ENCODE assay signal across 28 cellular contexts in the genomic region with DNA sequence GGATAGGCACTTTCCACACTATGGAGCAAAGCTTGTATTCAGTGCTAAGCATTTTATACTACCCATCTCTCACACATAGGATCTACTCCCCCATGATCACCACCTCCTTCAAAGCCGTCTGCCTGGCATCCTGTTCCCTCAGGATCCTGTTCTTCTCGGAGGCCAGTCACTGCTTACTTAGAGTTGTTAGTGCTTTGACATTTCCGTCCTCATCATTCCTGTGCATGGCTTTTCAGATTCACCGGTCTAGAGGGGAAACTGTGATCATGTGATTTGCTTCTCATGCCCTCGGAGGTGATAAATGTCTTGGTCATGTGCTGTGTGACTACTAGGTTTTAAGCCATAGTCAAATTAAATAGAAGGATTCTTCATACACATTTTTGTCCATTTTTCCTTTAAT.
"Had no signal": no experiment of that assay in that cellular context is flagged by ENCODE, and none has a peak within 500 bp of the region (broad histone marks: within the 10 kb centered on the region; RNA-seq: fewer than 3 reads in every experiment).

No MANE protein-coding gene starts in this region.

- H3K4me3 Mint-ChIP-seq: activated CD4-positive, alpha-beta memory T cell treated with anti-CD3 and anti-CD28 coated beads for 36 hours; activated naive CD4-positive, alpha-beta T cell treated with anti-CD3 and anti-CD28 coated beads, Interleukin-2, amount 10 ng/mL, durations not matched to agents 7 days and 5 days; activated naive CD8-positive, alpha-beta T cell; activated naive CD8-positive, alpha-beta T cell treated with anti-CD3 and anti-CD28 coated beads, Interleukin-2, amount 50 U/mL, for 24 hours; activated T-cell treated with anti-CD3 and anti-CD28 coated beads, Interleukin-2, amount 50 U/mL, for 4 hours; brain; T-helper 1 cell treated with Interleukin-12 subunit alpha and Interleukin-12 subunit beta and Interleukin-4 antibody, amounts not matched to agents 30 μg/mL and 1 μg/mL, for 36 hours; T-helper 2 cell treated with Interferon-gamma antibody and Interleukin-4, amounts not matched to agents 5 μg/mL and 100 μg/mL, for 36 hours had no signal

- ATAC-seq: activated naive CD8-positive, alpha-beta T cell treated with anti-CD3 and anti-CD28 coated beads, Interleukin-2, amount 50 U/mL, for 24 hours; activated T-cell treated with anti-CD3 and anti-CD28 coated beads, Interleukin-2, amount 50 U/mL, for 4 hours; PC-3 had no signal

- H3K36me3 Mint-ChIP-seq: activated naive CD8-positive, alpha-beta T cell; brain had no signal

- H3K9me3 Mint-ChIP-seq: activated CD4-positive, alpha-beta memory T cell treated with anti-CD3 and anti-CD28 coated beads for 36 hours; activated naive CD4-positive, alpha-beta T cell treated with anti-CD3 and anti-CD28 coated beads, Interleukin-2, amount 10 ng/mL, durations not matched to agents 7 days and 5 days; activated naive CD8-positive, alpha-beta T cell treated with anti-CD3 and anti-CD28 coated beads, Interleukin-2, amount 50 U/mL, for 24 hours; activated T-cell treated with anti-CD3 and anti-CD28 coated beads, Interleukin-2, amount 50 U/mL, for 4 hours; brain; T-helper 1 cell treated with Interleukin-12 subunit alpha and Interleukin-12 subunit beta and Interleukin-4 antibody, amounts not matched to agents 30 μg/mL and 1 μg/mL, for 36 hours; T-helper 2 cell treated with Interferon-gamma antibody and Interleukin-4, amounts not matched to agents 5 μg/mL and 100 μg/mL, for 36 hours had no signal

- H3K27ac Mint-ChIP-seq: activated CD4-positive, alpha-beta memory T cell treated with anti-CD3 and anti-CD28 coated beads for 36 hours; activated naive CD4-positive, alpha-beta T cell treated with anti-CD3 and anti-CD28 coated beads, Interleukin-2, amount 10 ng/mL, durations not matched to agents 7 days and 5 days; activated naive CD8-positive, alpha-beta T cell; activated naive CD8-positive, alpha-beta T cell treated with anti-CD3 and anti-CD28 coated beads, Interleukin-2, amount 50 U/mL, for 24 hours; T-helper 1 cell treated with Interleukin-12 subunit alpha and Interleukin-12 subunit beta and Interleukin-4 antibody, amounts not matched to agents 30 μg/mL and 1 μg/mL, for 36 hours; T-helper 2 cell treated with Interferon-gamma antibody and Interleukin-4, amounts not matched to agents 5 μg/mL and 100 μg/mL, for 36 hours had no signal

- DNase-seq: activated CD4-positive, alpha-beta memory T cell treated with anti-CD3 and anti-CD28 coated beads for 36 hours; activated CD4-positive, alpha-beta T cell treated with anti-CD3 and anti-CD28 coated beads, Interleukin-2, amount 50 U/mL, for 1 hour; activated CD8-positive, alpha-beta memory T cell treated with anti-CD3 and anti-CD28 coated beads, Interleukin-2, amount 50 U/mL, for 4 hours; activated effector memory CD4-positive, alpha-beta T cell treated with Interleukin-2 at 50 U/mL for 16 hours; activated naive CD4-positive, alpha-beta T cell treated with anti-CD3 and anti-CD28 coated beads, Interleukin-2, amount 10 ng/mL, durations not matched to agents 7 days and 5 days; activated naive CD8-positive, alpha-beta T cell treated with anti-CD3 and anti-CD28 coated beads, Interleukin-2, amount 50 U/mL, for 24 hours; activated T-cell treated with anti-CD3 and anti-CD28 coated beads for 4 hours; activated T-cell treated with anti-CD3 and anti-CD28 coated beads, Interleukin-2, amount 50 U/mL, for 4 hours; caudate nucleus; cerebellar nuclear complex; NCI-H1092 treated with DMSO at 0.1 percent for 48 hours; NCI-H1417; NCI-H146; NCI-H187; NCI-H2081; NCI-H2171 treated with DMSO at 0.1 percent for 48 hours; NCI-H2227 treated with DMSO at 0.1 percent for 48 hours; NCI-H446; NCI-H524; PC-3; Peyer's patch; RPMI8226; SIG-M5; SW 1271 had no signal

- H3K27me3 Mint-ChIP-seq: activated CD4-positive, alpha-beta memory T cell treated with anti-CD3 and anti-CD28 coated beads for 36 hours; activated naive CD4-positive, alpha-beta T cell treated with anti-CD3 and anti-CD28 coated beads, Interleukin-2, amount 10 ng/mL, durations not matched to agents 7 days and 5 days; activated naive CD8-positive, alpha-beta T cell; activated naive CD8-positive, alpha-beta T cell treated with anti-CD3 and anti-CD28 coated beads, Interleukin-2, amount 50 U/mL, for 24 hours had no signal

- H3K4me3 ChIP-seq: Peyer's patch had no signal

- H3K4me1 Mint-ChIP-seq: activated naive CD4-positive, alpha-beta T cell treated with anti-CD3 and anti-CD28 coated beads, Interleukin-2, amount 10 ng/mL, durations not matched to agents 7 days and 5 days; brain had no signal

- H3K27me3 ChIP-seq: Peyer's patch had no signal

- H3K4me1 ChIP-seq: Peyer's patch had no signal

- H3K36me3 ChIP-seq: Peyer's patch had no signal

- H3K27ac ChIP-seq: Peyer's patch had no signal

- H3K9me3 ChIP-seq: Peyer's patch had no signal
